ENCODE assay signal across 9 cellular contexts in the genomic region with DNA sequence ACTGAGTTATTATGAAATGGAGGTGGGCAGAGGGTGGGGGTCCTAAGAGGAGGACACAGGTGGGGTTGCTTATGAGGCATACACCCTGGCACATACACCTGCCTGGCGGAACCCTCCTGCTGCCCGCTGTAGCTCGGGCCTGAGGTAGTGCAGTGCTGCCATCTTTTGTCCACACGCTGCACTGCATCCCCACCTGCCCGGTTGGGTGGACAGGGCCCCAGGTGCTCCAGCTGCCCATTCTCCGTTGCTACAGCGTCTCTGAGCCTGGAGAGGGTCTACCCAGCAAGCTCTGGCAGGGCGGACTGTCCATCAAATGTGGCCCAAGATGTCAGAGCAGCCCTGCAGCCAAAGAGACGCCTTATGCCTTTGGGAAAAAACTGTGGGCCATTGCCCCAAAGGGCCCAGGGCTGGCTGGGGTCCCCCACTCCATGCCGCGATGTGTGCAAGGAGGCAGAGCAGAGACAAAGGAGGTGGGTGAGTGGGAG.
DNase-seq lines count a peak whose midpoint lies in the region; ATAC-seq, FAIRE-seq and TF ChIP-seq lines count a peak whose summit lies in the region.
"Had no signal": no experiment of that assay in that cellular context is flagged by ENCODE, and none has a peak within 500 bp of the region (broad histone marks: within the 10 kb centered on the region; RNA-seq: fewer than 3 reads in every experiment).

No MANE protein-coding gene starts in this region.

- H3K4me2 ChIP-seq in osteoblast (ENCODE audit: insufficient read depth, low read length), result no peak overlapping the region

- peak; percentile 56 for DNase-seq in G401 (ENCODE audit: low spot score)
- DNase-seq in HTR-8/SVneo (ENCODE audit: insufficient read length, low spot score), result peak; percentile 60
- DNase-seq in OCI-M1 (lab: John Stamatoyannopoulos, UW), result peak; percentile 47
- peak; percentile 73 for DNase-seq in endothelial cell (ENCODE audit: low spot score)
- no peak for DNase-seq in osteoblast (ENCODE audit: insufficient read length, low spot score, missing footprints)
- no peak for DNase-seq in SIG-M5 (lab: John Stamatoyannopoulos, UW)

- no peaks in the 10 kb centered on the region for H3K9me3 Mint-ChIP-seq in endothelial cell (ENCODE audit: unreplicated experiment)

- H3K27ac Mint-ChIP-seq in endothelial cell (ENCODE audit: unreplicated experiment), result no peak overlapping the region

- no peaks in the 10 kb centered on the region for H3K27me3 Mint-ChIP-seq in endothelial cell (ENCODE audit: unreplicated experiment)

- H3K36me3 ChIP-seq in osteoblast (ENCODE audit: insufficient read depth, low read length), result no peaks in the 10 kb centered on the region

- in situ Hi-C loops in G401 (cut with HindIII; ENCODE audit: low sequenced_read_pairs), result no loop called here

- ATAC-seq in GM18858 (IDR thresholded peaks at IDR 0.05; ENCODE audit: unreplicated experiment), result no peak
- no peak for ATAC-seq in HG03342 (IDR thresholded peaks at IDR 0.05; ENCODE audit: unreplicated experiment)

- no peaks in the 10 kb centered on the region for H4K20me1 ChIP-seq in osteoblast (ENCODE audit: insufficient read depth, low read length)

- H3K27me3 ChIP-seq in osteoblast (ENCODE audit: insufficient read depth, low read length), result no peaks in the 10 kb centered on the region

- peak; percentile 83 for FAIRE-seq in HTR-8/SVneo (lab: Jason Lieb, UNC)

- TF ChIP-seq CTCF in endothelial cell (IDR thresholded peaks at IDR 0.05; ENCODE audit: unreplicated experiment) (peak; percentile 74), osteoblast (IDR thresholded peaks at IDR 0.05; ENCODE audit: extremely low read depth, low read depth, low read length) (peak; percentile 58)

- H3K4me3 Mint-ChIP-seq in endothelial cell (ENCODE audit: unreplicated experiment), result no peak overlapping the region

- H3K79me2 ChIP-seq in osteoblast (ENCODE audit: insufficient read depth, low read length), result no peaks in the 10 kb centered on the region

- H2AFZ ChIP-seq in osteoblast (ENCODE audit: low read length), result no peak overlapping the region

- H3K36me3 Mint-ChIP-seq in endothelial cell (ENCODE audit: low read depth, unreplicated experiment), result no peaks in the 10 kb centered on the region

- no peaks in the 10 kb centered on the region for H3K4me1 Mint-ChIP-seq in endothelial cell (ENCODE audit: unreplicated experiment)

- no peaks in the 10 kb centered on the region for H3K4me1 ChIP-seq in osteoblast (ENCODE audit: insufficient read depth, low read length)

- no peak overlapping the region for H3K27ac ChIP-seq in osteoblast (ENCODE audit: low read depth, low read length)
- H3K27ac ChIP-seq: SK-N-MC had no signal

- no peak overlapping the region for H3K4me3 ChIP-seq in osteoblast (ENCODE audit: insufficient read depth, low read length)
- H3K4me3 ChIP-seq: SK-N-MC had no signal

- H3K9me3 ChIP-seq in osteoblast (ENCODE audit: low read depth, low read length), result no peaks in the 10 kb centered on the region

Comparison
In these comparisons a context has a peak if more than half of its experiments do, and no peak if none do; other contexts are left out.
1. DNase-seq: peak in G401 (single experiment), HTR-8/SVneo (single experiment), OCI-M1 (single experiment) and endothelial cell (single experiment); none in osteoblast (single experiment) and SIG-M5 (single experiment).